Comparison of ENCODE assay signal across 27 cellular contexts in genomic region chrX:123822965-123823364, GRCh38. TPM values are rescaled to one million over a fixed set of nuclear protein-coding genes. Genes with fewer than 3 reads are reported as not detected.
A peak's percentile ranks its signal among the peaks of the same experiment; 100 is the strongest.
DNase-seq lines count a peak whose midpoint lies in the region; ATAC-seq, FAIRE-seq and TF ChIP-seq lines count a peak whose summit lies in the region.
"Had no signal": no experiment of that assay in that cellular context is flagged by ENCODE, and none has a peak within 500 bp of the region (broad histone marks: within the 10 kb centered on the region; RNA-seq: fewer than 3 reads in every experiment).

No MANE protein-coding gene starts in this region.

- no peak overlapping the region for H3K27ac Mint-ChIP-seq in activated T-helper 1 cell treated with anti-CD3 and anti-CD28 coated beads, Interleukin-12 subunit alpha, Interleukin-12 subunit beta, Interleukin-2, Interleukin-4 antibody, amounts not matched to agents 30 ng/mL and 10 ng/mL and 1 ng/mL, durations not matched to agents 14 hours and 24 hours and 36 hours
- H3K27ac Mint-ChIP-seq: CD4-positive, alpha-beta T cell; HFFc6 had no signal

- H3K27me3 ChIP-seq in Peyer's patch (no peaks in the 10 kb centered on the region), HepG2 (ENCODE audit: control insufficient read depth in 1 of 2, insufficient read depth in 2 of 2, low read length in 2 of 2) (no peaks in the 10 kb centered on the region), osteoblast (ENCODE audit: insufficient read depth, low read length) (no peaks in the 10 kb centered on the region)
- H3K27me3 ChIP-seq: BLaER1 treated with 17β-estradiol and CSF1 and Interleukin-3, amounts not matched to agents 10 nM and 100 nM; SJSA1 had no signal

- DNase-seq in Peyer's patch (no peak), epithelial cell of esophagus (ENCODE audit: low read depth) (peak; percentile 35), HepG2 (ENCODE audit: low spot score) (peak; percentile 93), osteoblast (ENCODE audit: insufficient read length, low spot score, missing footprints) (peak; percentile 11), left ventricle myocardium superior (no peak)
- DNase-seq in stimulated activated CD4-positive, alpha-beta T cell treated with anti-CD3 and anti-CD28 coated beads, Interleukin-2, amount 100 ng/mL, for 48 hours: no peak
- no peak for DNase-seq in activated T-helper 1 cell treated with anti-CD3 and anti-CD28 coated beads, Interleukin-12 subunit alpha, Interleukin-12 subunit beta, Interleukin-2, Interleukin-4 antibody, amounts not matched to agents 30 ng/mL and 10 ng/mL and 1 ng/mL, durations not matched to agents 14 hours and 24 hours and 36 hours (ENCODE audit: low spot score)
- no peak for DNase-seq in stimulated activated naive CD4-positive, alpha-beta T cell treated with Interleukin-2 at 50 U/mL for 16 hours (lab: John Stamatoyannopoulos, UW)
- DNase-seq: AML-193; CD4-positive, alpha-beta T cell; DMS53; GOT3; HFFc6; NCI-H1105; NCI-H1436 treated with DMSO at 0.1 percent for 48 hours; NCI-H187 treated with DMSO at 0.1 percent for 48 hours; NCI-H524; NCI-H82; NK-92 treated with Interleukin-12 subunit alpha and Interleukin-12 subunit beta, amount 100 ng/mL, for 24 hours; PC-3; Right ventricle myocardium superior; RPMI8226 had no signal

- H3K9ac ChIP-seq in HepG2 (ENCODE audit: insufficient read depth, low read depth, low read length): peak overlapping the region; percentile 64
- H3K9ac ChIP-seq: BLaER1 treated with 17β-estradiol and CSF1 and Interleukin-3, amounts not matched to agents 10 nM and 100 nM had no signal

- H4K20me1 ChIP-seq in HepG2 (ENCODE audit: insufficient read depth, low read length): no peaks in the 10 kb centered on the region
- no peaks in the 10 kb centered on the region for H4K20me1 ChIP-seq in osteoblast (ENCODE audit: insufficient read depth, low read length)
- H4K20me1 ChIP-seq: BLaER1 treated with 17β-estradiol and CSF1 and Interleukin-3, amounts not matched to agents 10 nM and 100 nM had no signal

- no TSS peak for BruUV-seq in HepG2 (replicated peaks; lab: Mats Ljungman, UMichigan)

- intact Hi-C loops in HepG2 (cut with micrococcal nuclease; ENCODE audit: unreplicated experiment): loop anchor here (1.0 to 2.0 kb wide), 2 partner anchors 20 to 42 kb away; no protein-coding TSS in a partner anchor
- intact Hi-C loops in activated T-helper 1 cell treated with anti-CD3 and anti-CD28 coated beads, Interleukin-12 subunit alpha, Interleukin-12 subunit beta, Interleukin-2, Interleukin-4 antibody, amounts not matched to agents 30 ng/mL and 10 ng/mL and 1 ng/mL, durations not matched to agents 14 hours and 24 hours and 36 hours (cut with micrococcal nuclease): no loop called here
- intact Hi-C loops in left ventricle myocardium superior (cut with micrococcal nuclease): no loop called here

- no peaks in the 10 kb centered on the region for H3K9me3 ChIP-seq in Peyer's patch
- H3K9me3 ChIP-seq in HepG2 (ENCODE audit: low read length): no peaks in the 10 kb centered on the region
- no peaks in the 10 kb centered on the region for H3K9me3 ChIP-seq in osteoblast (ENCODE audit: low read depth, low read length)
- H3K9me3 ChIP-seq: SJSA1 had no signal

- no peaks in the 10 kb centered on the region for H3K36me3 ChIP-seq in Peyer's patch
- no peaks in the 10 kb centered on the region for H3K36me3 ChIP-seq in HepG2 (replicated peaks in 1 of 2; ENCODE audit: control insufficient read depth in 1 of 2, insufficient read depth in 2 of 2, low read length in 2 of 2)
- H3K36me3 ChIP-seq in osteoblast (ENCODE audit: insufficient read depth, low read length): no peaks in the 10 kb centered on the region
- H3K36me3 ChIP-seq: BLaER1 treated with 17β-estradiol and CSF1 and Interleukin-3, amounts not matched to agents 10 nM and 100 nM; HAP-1; SJSA1 had no signal

- H3K4me3 ChIP-seq in Peyer's patch (no peak overlapping the region), epithelial cell of esophagus (ENCODE audit: low read length) (no peak overlapping the region), HepG2 (replicated peaks in 1 of 3; ENCODE audit: insufficient read depth in 1 of 3, low read depth in 2 of 3, low read length in 3 of 3) (no peak overlapping the region), osteoblast (ENCODE audit: insufficient read depth, low read length) (no peak overlapping the region)
- H3K4me3 ChIP-seq: BLaER1 treated with 17β-estradiol and CSF1 and Interleukin-3, amounts not matched to agents 10 nM and 100 nM; HAP-1; SJSA1 had no signal

- H2AFZ ChIP-seq in HepG2 (ENCODE audit: low read length) (no peak overlapping the region), osteoblast (ENCODE audit: low read length) (no peak overlapping the region)

- no peak overlapping the region for H3K4me3 Mint-ChIP-seq in activated T-helper 1 cell treated with anti-CD3 and anti-CD28 coated beads, Interleukin-12 subunit alpha, Interleukin-12 subunit beta, Interleukin-2, Interleukin-4 antibody, amounts not matched to agents 30 ng/mL and 10 ng/mL and 1 ng/mL, durations not matched to agents 14 hours and 24 hours and 36 hours
- H3K4me3 Mint-ChIP-seq: CD4-positive, alpha-beta T cell; HFFc6 had no signal

- TF ChIP-seq EP300 in HepG2 (IDR thresholded peaks at IDR 0.05; ENCODE audit: low read depth in 2 of 2, low read length in 2 of 2) (peak in 1 of 2 experiments; percentile 81; a peak in 1 of 4 replicates), HepG2 (CRISPR knock-in tag; IDR thresholded peaks at IDR 0.05; ENCODE audit: borderline replicate concordance) (peak; percentile 66; the same call in 1 of the 2 replicates)

- 0% methylated on average over 1 of the region's 1 CpG for WGBS in HepG2 (ENCODE audit: low lambda C conversion rate)

- H3K79me2 ChIP-seq in HepG2 (ENCODE audit: insufficient read depth, low read length) (no peaks in the 10 kb centered on the region), osteoblast (ENCODE audit: insufficient read depth, low read length) (no peaks in the 10 kb centered on the region)

- peak; percentile 100 for FAIRE-seq in HepG2 (lab: Jason Lieb, UNC)
- FAIRE-seq: A204.1, G401.6 had no signal

- H3K9me3 Mint-ChIP-seq in activated T-helper 1 cell treated with anti-CD3 and anti-CD28 coated beads, Interleukin-12 subunit alpha, Interleukin-12 subunit beta, Interleukin-2, Interleukin-4 antibody, amounts not matched to agents 30 ng/mL and 10 ng/mL and 1 ng/mL, durations not matched to agents 14 hours and 24 hours and 36 hours: no peaks in the 10 kb centered on the region
- H3K9me3 Mint-ChIP-seq: CD4-positive, alpha-beta T cell; HFFc6 had no signal

- H3K4me1 Mint-ChIP-seq in activated T-helper 1 cell treated with anti-CD3 and anti-CD28 coated beads, Interleukin-12 subunit alpha, Interleukin-12 subunit beta, Interleukin-2, Interleukin-4 antibody, amounts not matched to agents 30 ng/mL and 10 ng/mL and 1 ng/mL, durations not matched to agents 14 hours and 24 hours and 36 hours (ENCODE audit: low read depth): no peaks in the 10 kb centered on the region

- H3K27me3 Mint-ChIP-seq in activated T-helper 1 cell treated with anti-CD3 and anti-CD28 coated beads, Interleukin-12 subunit alpha, Interleukin-12 subunit beta, Interleukin-2, Interleukin-4 antibody, amounts not matched to agents 30 ng/mL and 10 ng/mL and 1 ng/mL, durations not matched to agents 14 hours and 24 hours and 36 hours (ENCODE audit: insufficient read depth): no peaks in the 10 kb centered on the region
- H3K27me3 Mint-ChIP-seq: CD4-positive, alpha-beta T cell had no signal

- TF ChIP-seq POLR2A in Peyer's patch (IDR thresholded peaks at IDR 0.05) (no peak), HepG2 (IDR thresholded peaks at IDR 0.05; ENCODE audit: insufficient read depth in 1 of 2, low read depth in 2 of 2, low read length in 2 of 2) (peak in 1 of 2 experiments; percentile 34; a peak in 1 of 4 replicates)

- no peak for TF ChIP-seq RAD21 in HepG2 (CRISPR knock-in tag; IDR thresholded peaks at IDR 0.05)

- TF ChIP-seq CTCF in Peyer's patch (IDR thresholded peaks at IDR 0.05): no peak
- TF ChIP-seq CTCF in epithelial cell of esophagus (IDR thresholded peaks at IDR 0.05; ENCODE audit: insufficient read depth, low read depth, low read length, missing control alignments): no peak
- TF ChIP-seq CTCF in HepG2 (CRISPR knock-in tag; IDR thresholded peaks at IDR 0.05): no peak
- no peak for TF ChIP-seq CTCF in osteoblast (IDR thresholded peaks at IDR 0.05; ENCODE audit: extremely low read depth, low read depth, low read length)

- H3K4me2 ChIP-seq in HepG2 (ENCODE audit: low read depth, low read length): peak overlapping the region; percentile 47
- no peak overlapping the region for H3K4me2 ChIP-seq in osteoblast (ENCODE audit: insufficient read depth, low read length)
- H3K4me2 ChIP-seq: BLaER1 treated with 17β-estradiol and CSF1 and Interleukin-3, amounts not matched to agents 10 nM and 100 nM had no signal

- CTCF ChIA-PET in HepG2 (lab: Yijun Ruan, JAX; ENCODE audit: low intra/inter-chr PET ratio, low total read pairs): no interaction called here

- POLR2A ChIA-PET in HepG2 (lab: Yijun Ruan, JAX): interaction anchor here (0.6 to 3.6 kb wide), 6 partner anchors 10 to 45 kb away, joined by 3 to 27 read pairs (median 5); partner anchors contain the start of gene XIAP

- ATAC-seq in HepG2: peak; percentile 85
- no peak for ATAC-seq in left ventricle myocardium superior
- ATAC-seq: PC-3 had no signal

- H3K27ac ChIP-seq in Peyer's patch (peak overlapping the region in 3 of 4 donors; percentile 22 to 82 (median 67)), HepG2 (ENCODE audit: extremely low read length, insufficient read depth, low read length) (peak overlapping the region; percentile 98), osteoblast (ENCODE audit: low read depth, low read length) (no peak overlapping the region)
- H3K27ac ChIP-seq: BLaER1 treated with 17β-estradiol and CSF1 and Interleukin-3, amounts not matched to agents 10 nM and 100 nM; SJSA1 had no signal

- H3K36me3 Mint-ChIP-seq in activated T-helper 1 cell treated with anti-CD3 and anti-CD28 coated beads, Interleukin-12 subunit alpha, Interleukin-12 subunit beta, Interleukin-2, Interleukin-4 antibody, amounts not matched to agents 30 ng/mL and 10 ng/mL and 1 ng/mL, durations not matched to agents 14 hours and 24 hours and 36 hours (ENCODE audit: low read depth): no peaks in the 10 kb centered on the region

- in situ Hi-C loops in HepG2 (cut with HindIII; ENCODE audit: extremely low pct_ligation_motif_present, low pct_unique_long_range_greater_than_20kb): no loop called here

- H3K4me1 ChIP-seq in Peyer's patch: no peaks in the 10 kb centered on the region
- H3K4me1 ChIP-seq in HepG2 (ENCODE audit: insufficient read depth, low read length): peaks cover 63% of the 10 kb centered on the region
- H3K4me1 ChIP-seq in osteoblast (ENCODE audit: insufficient read depth, low read length): no peaks in the 10 kb centered on the region

RNA-seq across cellular contexts. Expression of gene XIAP, which starts 36.9 kb away (rescaled TPM):
- 10 to 100 TPM; 27.7 to 46.2 (median 37.9) TPM for total RNA-seq in Peyer's patch
- 29.5 and 53.0 TPM in 2 replicates for total RNA-seq in HepG2 (2016; rRNA removed; fragmentation: Illumina TruSeq; extraction: Trizol)
- 6.8 and 12.3 TPM in 2 replicates for total RNA-seq in HepG2 (2016; cell fraction: cytosol; rRNA removed; fragmentation: Illumina TruSeq; extraction: Trizol; ENCODE audit: low read depth)
- 28.7 and 48.6 TPM in 2 replicates for total RNA-seq in HepG2 (2016; cell fraction: insoluble cytoplasmic fraction; rRNA removed; fragmentation: Illumina TruSeq; extraction: Trizol)
- total RNA-seq in HepG2 (2016; cell fraction: membrane; rRNA removed; fragmentation: Illumina TruSeq; extraction: Trizol): 13.6 and 23.0 TPM in 2 replicates
- 21.6 and 21.7 TPM in 2 replicates for total RNA-seq in HepG2 (2016; cell fraction: nucleus; rRNA removed; fragmentation: Illumina TruSeq; extraction: Trizol)
- polyA plus RNA-seq in HepG2 (2011; rRNA removed): 10.1 and 12.9 TPM in 2 replicates
- 5.9 and 6.5 TPM in 2 replicates for polyA plus RNA-seq in HepG2 (2011; cell fraction: cytosol; rRNA removed)
- polyA plus RNA-seq in HepG2 (2011; cell fraction: nucleus; rRNA removed): 5.7 and 6.6 TPM in 2 replicates
- 8.7 and 9.1 TPM in 2 replicates for polyA plus RNA-seq in HepG2 (2012)
- 2.9 and 3.8 TPM in 2 replicates for polyA plus RNA-seq in HepG2 (2016; cell fraction: cytosol; fragmentation: Illumina TruSeq; extraction: Trizol; ENCODE audit: low read depth)
- 17.7 and 18.6 TPM in 2 replicates for polyA plus RNA-seq in HepG2 (2016; cell fraction: insoluble cytoplasmic fraction; fragmentation: Illumina TruSeq; extraction: Trizol; ENCODE audit: low read depth)
- 3.7 and 4.0 TPM in 2 replicates for polyA plus RNA-seq in HepG2 (2016; cell fraction: membrane; fragmentation: Illumina TruSeq; extraction: Trizol; ENCODE audit: low read depth)
- 18.5 and 21.5 TPM in 2 replicates for polyA plus RNA-seq in HepG2 (2016; cell fraction: nucleus; fragmentation: Illumina TruSeq; extraction: Trizol; ENCODE audit: insufficient read depth, low read depth)
- polyA minus RNA-seq in HepG2 (2011; rRNA and poly(A)+ RNA removed; ENCODE audit: low replicate concordance): 8.4 and 14.4 TPM in 2 replicates
- 13.2 and 19.9 TPM in 2 replicates for polyA minus RNA-seq in HepG2 (2011; cell fraction: cytosol; rRNA and poly(A)+ RNA removed)
- 16.2 and 17.1 TPM in 2 replicates for polyA minus RNA-seq in HepG2 (2011; cell fraction: nucleus; rRNA and poly(A)+ RNA removed)
- total RNA-seq in osteoblast: 45.6 and 47.4 TPM in 2 replicates
- 35.0 and 39.1 TPM in 2 replicates for total RNA-seq in activated T-helper 1 cell treated with anti-CD3 and anti-CD28 coated beads, Interleukin-12 subunit alpha, Interleukin-12 subunit beta, Interleukin-2, Interleukin-4 antibody, amounts not matched to agents 30 ng/mL and 10 ng/mL and 1 ng/mL, durations not matched to agents 14 hours and 24 hours and 36 hours
- 30.4 TPM for total RNA-seq in left ventricle myocardium superior

Comparison
In these comparisons a context has a peak if more than half of its experiments do, and no peak if none do; other contexts are left out.
1. DNase-seq: peak in epithelial cell of esophagus (single experiment), HepG2 (single experiment) and osteoblast (single experiment); none in Peyer's patch (0 of 3), stimulated activated CD4-positive, alpha-beta T cell treated with anti-CD3 and anti-CD28 coated beads, Interleukin-2, amount 100 ng/mL, for 48 hours (0 of 2), activated T-helper 1 cell treated with anti-CD3 and anti-CD28 coated beads, Interleukin-12 subunit alpha, Interleukin-12 subunit beta, Interleukin-2, Interleukin-4 antibody, amounts not matched to agents 30 ng/mL and 10 ng/mL and 1 ng/mL, durations not matched to agents 14 hours and 24 hours and 36 hours (single experiment), left ventricle myocardium superior (single experiment) and stimulated activated naive CD4-positive, alpha-beta T cell treated with Interleukin-2 at 50 U/mL for 16 hours (single experiment).